ENCODE assay signal across 8 cellular contexts in the genomic region with DNA sequence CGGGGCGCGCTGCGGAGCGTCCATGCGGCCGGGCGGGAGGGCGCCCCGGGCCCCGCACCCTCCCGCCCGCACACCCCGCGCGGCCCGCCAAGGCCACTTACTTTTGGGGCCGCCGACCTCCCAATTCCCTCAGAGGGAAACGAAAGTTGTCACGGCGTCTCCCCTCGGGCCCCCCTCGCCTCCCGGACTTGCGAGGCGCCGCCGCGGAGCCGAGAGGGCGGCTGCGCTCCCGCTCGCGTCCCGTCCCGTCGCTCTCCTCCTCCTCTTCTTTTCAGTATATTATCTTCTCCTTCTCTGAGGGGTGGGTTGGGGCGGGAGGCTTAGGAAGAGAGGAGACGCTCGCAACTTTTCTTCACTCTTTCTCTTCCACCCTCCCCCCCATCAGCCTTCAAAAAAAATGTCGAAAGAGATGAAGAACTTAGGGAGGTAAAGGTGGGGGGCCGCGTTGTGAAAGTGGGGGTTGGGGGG. TPM values are rescaled to one million over a fixed set of nuclear protein-coding genes. Genes with fewer than 3 reads are reported as not detected.
DNase-seq lines count a peak whose midpoint lies in the region; ATAC-seq and TF ChIP-seq lines count a peak whose summit lies in the region.

No MANE protein-coding gene starts in this region.

- no peak for TF ChIP-seq CTCF in foreskin keratinocyte (conservative IDR thresholded peaks at IDR 0.05)
- no peak for TF ChIP-seq CTCF in neutrophil (IDR thresholded peaks at IDR 0.05)

- peaks cover 30% of the 10 kb centered on the region for H3K4me1 ChIP-seq in foreskin keratinocyte
- H3K4me1 ChIP-seq in neutrophil (ENCODE audit: control insufficient read depth in 1 of 2, insufficient read depth in 1 of 2, low read depth in 1 of 2, low read length in 1 of 2) = peaks cover 29 to 31% of the 10 kb centered on the region in 2 experiments

- H3K27ac ChIP-seq in foreskin keratinocyte (peak overlapping the region; percentile 97), neutrophil (peak overlapping the region; percentile 93)

- H3K9me3 ChIP-seq in neutrophil = no peaks in the 10 kb centered on the region

- H3K27me3 ChIP-seq in foreskin keratinocyte (no peaks in the 10 kb centered on the region), neutrophil (no peaks in the 10 kb centered on the region)

- ATAC-seq in foreskin keratinocyte = peak; percentile 1
- ATAC-seq in HG03571 (IDR thresholded peaks at IDR 0.05; ENCODE audit: unreplicated experiment) = no peak

- H3K4me3 ChIP-seq in neutrophil (ENCODE audit: low read depth in 1 of 2, low read length in 1 of 2) = peak overlapping the region; percentile 84 to 85

- peak; percentile 41 for DNase-seq in NCI-H1105 (lab: John Stamatoyannopoulos, UW)
- no peak for DNase-seq in NCI-H1105 treated with DMSO at 0.1 percent for 48 hours (lab: John Stamatoyannopoulos, UW)
- DNase-seq in NCI-H774 (lab: John Stamatoyannopoulos, UW) = peak; percentile 32
- DNase-seq in activated effector memory CD4-positive, alpha-beta T cell treated with anti-CD3 and anti-CD28 coated beads, Interleukin-2, amount 50 U/mL, for 16 hours = peak; percentile 76
- DNase-seq in foreskin keratinocyte = peak in 1 of 2 donors; percentile 11
- DNase-seq in HuH-7.5 (ENCODE audit: low spot score) = no peak

- no peaks in the 10 kb centered on the region for H3K36me3 ChIP-seq in neutrophil

RNA-seq across cellular contexts. Expression of a gene that starts 0.6 kb away (rescaled TPM):
- total RNA-seq in foreskin keratinocyte = 12.4 and 15.0 TPM in 2 replicates
- 3.9 and 4.0 TPM in 2 replicates for polyA plus RNA-seq in foreskin keratinocyte

RNA-seq across cellular contexts. Expression of a gene that starts 49.6 kb away (rescaled TPM):
- total RNA-seq in foreskin keratinocyte = 17.5 and 17.8 TPM in 2 replicates
- 8.3 and 9.4 TPM in 2 replicates for polyA plus RNA-seq in foreskin keratinocyte

Comparison
In these comparisons a context has a peak if more than half of its experiments do, and no peak if none do; other contexts are left out.
1. DNase-seq: peak in NCI-H1105 (single experiment), NCI-H774 (single experiment) and activated effector memory CD4-positive, alpha-beta T cell treated with anti-CD3 and anti-CD28 coated beads, Interleukin-2, amount 50 U/mL, for 16 hours (single experiment); none in NCI-H1105 treated with DMSO at 0.1 percent for 48 hours (single experiment) and HuH-7.5 (single experiment).